ENCODE assay signal across 15 cellular contexts in the genomic region with DNA sequence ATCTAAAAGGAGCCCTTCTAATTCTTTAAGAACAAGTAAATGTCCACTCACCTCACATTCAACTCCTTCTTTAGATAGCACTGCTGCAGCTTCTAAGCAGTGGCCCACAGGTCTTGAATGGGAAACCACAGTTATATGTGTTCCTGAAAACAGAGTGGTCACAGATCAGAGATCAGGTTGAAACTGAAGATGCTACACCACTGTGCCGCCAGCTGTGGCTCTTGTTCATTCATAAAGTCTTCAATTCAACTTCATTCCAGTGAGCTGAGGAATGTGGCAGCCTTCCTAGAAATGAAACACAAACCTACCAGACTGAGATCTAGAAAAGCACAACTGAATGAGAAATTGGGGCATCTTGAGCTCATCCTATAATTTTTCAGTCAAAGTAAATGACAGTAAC. TPM values are rescaled to one million over a fixed set of nuclear protein-coding genes. Genes with fewer than 3 reads are reported as not detected.
DNase-seq lines count a peak whose midpoint lies in the region; ATAC-seq lines count a peak whose summit lies in the region.
"Had no signal": no experiment of that assay in that cellular context is flagged by ENCODE, and none has a peak within 500 bp of the region (broad histone marks: within the 10 kb centered on the region; RNA-seq: fewer than 3 reads in every experiment).

No MANE protein-coding gene starts in this region.

- peaks cover 36% of the 10 kb centered on the region for H3K36me3 Mint-ChIP-seq in activated CD4-positive, alpha-beta T cell treated with anti-CD3 and anti-CD28 coated beads for 36 hours (ENCODE audit: low read depth)
- H3K36me3 Mint-ChIP-seq in stimulated activated memory B cell treated with anti-CD40 and anti-IgM and Interleukin-4, amounts not matched to agents 10 μg/mL and 1 μg/mL and 100 μg/mL, for 72 hours: peaks cover 33% of the 10 kb centered on the region

- POLR2A ChIA-PET in activated CD4-positive, alpha-beta T cell treated with anti-CD3 and anti-CD28 coated beads for 36 hours (lab: Charles Lee): no interaction called here

- H3K27me3 Mint-ChIP-seq in activated CD4-positive, alpha-beta T cell treated with anti-CD3 and anti-CD28 coated beads for 36 hours: no peaks in the 10 kb centered on the region
- no peaks in the 10 kb centered on the region for H3K27me3 Mint-ChIP-seq in stimulated activated memory B cell treated with anti-CD40 and anti-IgM and Interleukin-4, amounts not matched to agents 10 μg/mL and 1 μg/mL and 100 μg/mL, for 72 hours
- H3K27me3 Mint-ChIP-seq: brain had no signal

- H3K9me3 Mint-ChIP-seq in activated CD4-positive, alpha-beta T cell treated with anti-CD3 and anti-CD28 coated beads for 36 hours (ENCODE audit: low read depth): no peaks in the 10 kb centered on the region
- no peaks in the 10 kb centered on the region for H3K9me3 Mint-ChIP-seq in stimulated activated memory B cell treated with anti-CD40 and anti-IgM and Interleukin-4, amounts not matched to agents 10 μg/mL and 1 μg/mL and 100 μg/mL, for 72 hours
- H3K9me3 Mint-ChIP-seq: brain had no signal

- peaks cover 23% of the 10 kb centered on the region for H3K4me1 Mint-ChIP-seq in activated CD4-positive, alpha-beta T cell treated with anti-CD3 and anti-CD28 coated beads for 36 hours
- H3K4me1 Mint-ChIP-seq in stimulated activated memory B cell treated with anti-CD40 and anti-IgM and Interleukin-4, amounts not matched to agents 10 μg/mL and 1 μg/mL and 100 μg/mL, for 72 hours: peaks cover 29% of the 10 kb centered on the region

- CTCF ChIA-PET in activated CD4-positive, alpha-beta T cell treated with anti-CD3 and anti-CD28 coated beads for 36 hours (lab: Charles Lee): interaction anchor here (0.6 kb wide), 2 partner anchors 111 to 139 kb away, joined by 3 read pairs; no protein-coding TSS in a partner anchor

- H3K4me3 Mint-ChIP-seq in activated CD4-positive, alpha-beta T cell treated with anti-CD3 and anti-CD28 coated beads for 36 hours: no peak overlapping the region
- no peak overlapping the region for H3K4me3 Mint-ChIP-seq in stimulated activated memory B cell treated with anti-CD40 and anti-IgM and Interleukin-4, amounts not matched to agents 10 μg/mL and 1 μg/mL and 100 μg/mL, for 72 hours

- H3K27ac Mint-ChIP-seq in activated CD4-positive, alpha-beta T cell treated with anti-CD3 and anti-CD28 coated beads for 36 hours: peak overlapping the region; percentile 47
- H3K27ac Mint-ChIP-seq in stimulated activated memory B cell treated with anti-CD40 and anti-IgM and Interleukin-4, amounts not matched to agents 10 μg/mL and 1 μg/mL and 100 μg/mL, for 72 hours: peak overlapping the region; percentile 12
- H3K27ac Mint-ChIP-seq: brain had no signal

- no peak for ATAC-seq in activated CD4-positive, alpha-beta T cell treated with anti-CD3 and anti-CD28 coated beads for 36 hours
- ATAC-seq in HG02588 (IDR thresholded peaks at IDR 0.05; ENCODE audit: unreplicated experiment): peak; percentile 37
- peak; percentile 45 for ATAC-seq in HG03575 (IDR thresholded peaks at IDR 0.05; ENCODE audit: extremely low read depth, insufficient number of reproducible peaks, low FRiP score, unreplicated experiment)
- ATAC-seq in stimulated activated memory B cell treated with anti-CD40 and anti-IgM and Interleukin-4, amounts not matched to agents 10 μg/mL and 1 μg/mL and 100 μg/mL, for 72 hours: no peak
- ATAC-seq: left colon had no signal

- intact Hi-C loops in activated CD4-positive, alpha-beta T cell treated with anti-CD3 and anti-CD28 coated beads for 36 hours (cut with DNase I, micrococcal nuclease): loop anchor here in 1 of 2 experiments (5.0 to 10.0 kb wide), 5 partner anchors 242 to 872 kb away; partner anchors contain the start of genes ARF4, FLNB and PDE12

- H3K27ac ChIP-seq in caudate nucleus (ENCODE audit: low read depth, low read length): no peak overlapping the region
- H3K27ac ChIP-seq: 22Rv1 had no signal

- no peak for DNase-seq in activated CD4-positive, alpha-beta T cell treated with anti-CD3 and anti-CD28 coated beads for 36 hours
- DNase-seq in activated CD4-positive, alpha-beta T cell treated with anti-CD3 and anti-CD28 coated beads for 48 hours: no peak
- no peak for DNase-seq in caudate nucleus (lab: John Stamatoyannopoulos, UW)
- no peak for DNase-seq in stimulated activated CD4-positive, alpha-beta T cell treated with anti-CD3 and anti-CD28 coated beads, Interleukin-4, amount 100 ng/mL, for 24 hours
- DNase-seq in T-helper 1 cell: no peak
- DNase-seq: KBM-7; left colon; NCI-H446; SHP77; stimulated activated CD4-positive, alpha-beta T cell treated with anti-CD3 and anti-CD28 coated beads, Interleukin-2, amount 100 ng/mL, for 24 hours had no signal

RNA-seq across cellular contexts. Expression of gene PDHB, which starts 4.0 kb away (rescaled TPM):
- 10 to 100 TPM; 42.7 to 50.7 TPM for total RNA-seq in activated CD4-positive, alpha-beta T cell treated with anti-CD3 and anti-CD28 coated beads for 36 hours

Comparison
In these comparisons a context has a peak if more than half of its experiments do, and no peak if none do; other contexts are left out.
1. ATAC-seq: peak in HG02588 (single experiment) and HG03575 (single experiment); none in activated CD4-positive, alpha-beta T cell treated with anti-CD3 and anti-CD28 coated beads for 36 hours (single experiment) and stimulated activated memory B cell treated with anti-CD40 and anti-IgM and Interleukin-4, amounts not matched to agents 10 μg/mL and 1 μg/mL and 100 μg/mL, for 72 hours (single experiment).